In genomic region chr1:151843398-151843797, GRCh38 we compare ENCODE assay signal across 36 cellular contexts. TPM values are rescaled to one million over a fixed set of nuclear protein-coding genes. Genes with fewer than 3 reads are reported as not detected.
"Had no signal": no experiment of that assay in that cellular context is flagged by ENCODE, and none has a peak within 500 bp of the region (broad histone marks: within the 10 kb centered on the region; RNA-seq: fewer than 3 reads in every experiment).

No MANE protein-coding gene starts in this region.

- H3K9me3 Mint-ChIP-seq: activated CD4-positive, alpha-beta memory T cell treated with anti-CD3 and anti-CD28 coated beads, Interleukin-2, amount 10 ng/mL, durations not matched to agents 7 days and 5 days; activated CD4-positive, alpha-beta T cell treated with anti-CD3 and anti-CD28 coated beads, Interleukin-2, amount 10 ng/mL, durations not matched to agents 24 days and 14 days; activated naive CD4-positive, alpha-beta T cell treated with anti-CD3 and anti-CD28 coated beads, Interleukin-2, amount 50 U/mL, for 24 hours; activated naive CD8-positive, alpha-beta T cell treated with anti-CD3 and anti-CD28 coated beads, Interleukin-2, amount 50 U/mL, for 24 hours; activated T-cell treated with anti-CD3 and anti-CD28 coated beads, Interleukin-2, amount 50 U/mL, for 4 hours; activated T-helper 2 cell treated with anti-CD3 and anti-CD28 coated beads, Interferon-gamma antibody, Interleukin-2, Interleukin-4, amounts not matched to agents 10 μg/mL and 5 μg/mL and 100 μg/mL, durations not matched to agents 14 hours and 24 hours and 36 hours; effector memory CD8-positive, alpha-beta T cell; immature natural killer cell; mesothelial cell of epicardium; neural crest cell; stimulated activated effector memory CD8-positive, alpha-beta T cell treated with anti-CD3 and anti-CD28 coated beads, Interleukin-12 subunit alpha, Interleukin-12 subunit beta, amount 100 ng/mL, for 72 hours; stimulated activated naive CD8-positive, alpha-beta T cell treated with anti-CD3 and anti-CD28 coated beads, Interleukin-15, amount 100 ng/mL, for 72 hours; T-helper 2 cell treated with Interferon-gamma antibody and Interleukin-4, amounts not matched to agents 5 μg/mL and 100 μg/mL, for 36 hours; type B pancreatic cell had no signal

- H3K27ac ChIP-seq: heart left ventricle, pancreas, prostate gland, sigmoid colon, uterus had no signal

- H3K36me3 Mint-ChIP-seq: mesothelial cell of epicardium, type B pancreatic cell had no signal

- ATAC-seq: activated naive CD8-positive, alpha-beta T cell treated with anti-CD3 and anti-CD28 coated beads, Interleukin-2, amount 50 U/mL, for 24 hours; activated T-cell treated with anti-CD3 and anti-CD28 coated beads, Interleukin-2, amount 50 U/mL, for 4 hours; effector memory CD8-positive, alpha-beta T cell; heart left ventricle; left colon; naive thymus-derived CD4-positive, alpha-beta T cell; pancreas; stimulated activated effector memory CD8-positive, alpha-beta T cell treated with anti-CD3 and anti-CD28 coated beads, Interleukin-12 subunit alpha, Interleukin-12 subunit beta, amount 100 ng/mL, for 72 hours; stimulated activated naive CD8-positive, alpha-beta T cell treated with anti-CD3 and anti-CD28 coated beads, Interleukin-15, amount 100 ng/mL, for 72 hours had no signal

- H3K9me3 ChIP-seq: heart left ventricle, pancreas, prostate gland, sigmoid colon, uterus had no signal

- H3K27ac Mint-ChIP-seq: activated CD4-positive, alpha-beta memory T cell treated with anti-CD3 and anti-CD28 coated beads, Interleukin-2, amount 10 ng/mL, durations not matched to agents 7 days and 5 days; activated CD4-positive, alpha-beta T cell treated with anti-CD3 and anti-CD28 coated beads, Interleukin-2, amount 10 ng/mL, durations not matched to agents 24 days and 14 days; activated naive CD4-positive, alpha-beta T cell treated with anti-CD3 and anti-CD28 coated beads, Interleukin-2, amount 50 U/mL, for 24 hours; activated naive CD8-positive, alpha-beta T cell treated with anti-CD3 and anti-CD28 coated beads, Interleukin-2, amount 50 U/mL, for 24 hours; activated T-helper 2 cell treated with anti-CD3 and anti-CD28 coated beads, Interferon-gamma antibody, Interleukin-2, Interleukin-4, amounts not matched to agents 10 μg/mL and 5 μg/mL and 100 μg/mL, durations not matched to agents 14 hours and 24 hours and 36 hours; effector memory CD8-positive, alpha-beta T cell; immature natural killer cell; mesothelial cell of epicardium; naive thymus-derived CD4-positive, alpha-beta T cell; stimulated activated naive CD8-positive, alpha-beta T cell treated with anti-CD3 and anti-CD28 coated beads, Interleukin-15, amount 100 ng/mL, for 72 hours; T-helper 2 cell treated with Interferon-gamma antibody and Interleukin-4, amounts not matched to agents 5 μg/mL and 100 μg/mL, for 36 hours; type B pancreatic cell had no signal

- H3K4me3 ChIP-seq: heart left ventricle, pancreas, prostate gland, sigmoid colon, uterus had no signal

- H3K36me3 ChIP-seq: heart left ventricle, pancreas, prostate gland, sigmoid colon, uterus had no signal

- H3K27me3 Mint-ChIP-seq: activated CD4-positive, alpha-beta memory T cell treated with anti-CD3 and anti-CD28 coated beads, Interleukin-2, amount 10 ng/mL, durations not matched to agents 7 days and 5 days; activated CD4-positive, alpha-beta T cell treated with anti-CD3 and anti-CD28 coated beads, Interleukin-2, amount 10 ng/mL, durations not matched to agents 24 days and 14 days; activated naive CD4-positive, alpha-beta T cell treated with anti-CD3 and anti-CD28 coated beads, Interleukin-2, amount 50 U/mL, for 24 hours; activated naive CD8-positive, alpha-beta T cell treated with anti-CD3 and anti-CD28 coated beads, Interleukin-2, amount 50 U/mL, for 24 hours; effector memory CD8-positive, alpha-beta T cell; stimulated activated naive CD8-positive, alpha-beta T cell treated with anti-CD3 and anti-CD28 coated beads, Interleukin-15, amount 100 ng/mL, for 72 hours had no signal

- H3K4me3 Mint-ChIP-seq: activated CD4-positive, alpha-beta memory T cell treated with anti-CD3 and anti-CD28 coated beads, Interleukin-2, amount 10 ng/mL, durations not matched to agents 7 days and 5 days; activated CD4-positive, alpha-beta T cell treated with anti-CD3 and anti-CD28 coated beads, Interleukin-2, amount 10 ng/mL, durations not matched to agents 24 days and 14 days; activated naive CD4-positive, alpha-beta T cell treated with anti-CD3 and anti-CD28 coated beads, Interleukin-2, amount 50 U/mL, for 24 hours; activated naive CD8-positive, alpha-beta T cell treated with anti-CD3 and anti-CD28 coated beads, Interleukin-2, amount 50 U/mL, for 24 hours; activated T-cell treated with anti-CD3 and anti-CD28 coated beads, Interleukin-2, amount 50 U/mL, for 4 hours; effector memory CD8-positive, alpha-beta T cell; immature natural killer cell; mesothelial cell of epicardium; naive thymus-derived CD4-positive, alpha-beta T cell; neural crest cell; stimulated activated effector memory CD8-positive, alpha-beta T cell treated with anti-CD3 and anti-CD28 coated beads, Interleukin-12 subunit alpha, Interleukin-12 subunit beta, amount 100 ng/mL, for 72 hours; stimulated activated naive CD8-positive, alpha-beta T cell treated with anti-CD3 and anti-CD28 coated beads, Interleukin-15, amount 100 ng/mL, for 72 hours; T-helper 2 cell treated with Interferon-gamma antibody and Interleukin-4, amounts not matched to agents 5 μg/mL and 100 μg/mL, for 36 hours; type B pancreatic cell had no signal

- DNase-seq: activated CD4-positive, alpha-beta memory T cell treated with anti-CD3 and anti-CD28 coated beads, Interleukin-2, amount 10 ng/mL, durations not matched to agents 7 days and 5 days; activated CD4-positive, alpha-beta T cell treated with anti-CD3 and anti-CD28 coated beads, Interleukin-2, amount 10 ng/mL, durations not matched to agents 24 days and 14 days; activated CD4-positive, CD25-positive, alpha-beta regulatory T cell treated with anti-CD3 and anti-CD28 coated beads, Interleukin-2, amount 50 U/mL, for 72 hours; activated naive CD8-positive, alpha-beta T cell treated with anti-CD3 and anti-CD28 coated beads, Interleukin-2, amount 50 U/mL, for 24 hours; activated T-cell treated with anti-CD3 and anti-CD28 coated beads, Interleukin-2, amount 50 U/mL, for 4 hours; amygdala; caudate nucleus; cortex of kidney; effector memory CD8-positive, alpha-beta T cell; heart left ventricle; hypothalamus; immature natural killer cell; kidney; mammary epithelial cell; naive thymus-derived CD4-positive, alpha-beta T cell; nucleus accumbens; pancreas; sigmoid colon; small intestine; stimulated activated CD4-positive, alpha-beta T cell treated with anti-CD3 and anti-CD28 coated beads, Interleukin-4, amount 100 ng/mL, for 24 hours; stimulated activated naive CD8-positive, alpha-beta T cell treated with anti-CD3 and anti-CD28 coated beads, Interleukin-15, amount 100 ng/mL, for 72 hours; substantia nigra; uterus had no signal

- H3K27me3 ChIP-seq: pancreas had no signal

RNA-seq across cellular contexts. Expression of gene C2CD4D, which starts 3.8 kb away (rescaled TPM):
- total RNA-seq: chondrocyte, fibroblast of lung, fibroblast of villous mesenchyme, liver, sigmoid colon, uterus had no signal
- polyA plus RNA-seq: fibroblast of lung, heart left ventricle had no signal

RNA-seq across cellular contexts. Expression of gene THEM5, which starts 10.1 kb away (rescaled TPM):
- total RNA-seq: activated CD4-positive, alpha-beta memory T cell treated with anti-CD3 and anti-CD28 coated beads, Interleukin-2, amount 10 ng/mL, durations not matched to agents 7 days and 5 days; activated CD4-positive, alpha-beta T cell treated with anti-CD3 and anti-CD28 coated beads, Interleukin-2, amount 10 ng/mL, durations not matched to agents 24 days and 14 days; activated T-cell treated with anti-CD3 and anti-CD28 coated beads, Interleukin-2, amount 50 U/mL, for 4 hours; activated T-helper 2 cell treated with anti-CD3 and anti-CD28 coated beads, Interferon-gamma antibody, Interleukin-2, Interleukin-4, amounts not matched to agents 10 μg/mL and 5 μg/mL and 100 μg/mL, durations not matched to agents 14 hours and 24 hours and 36 hours; chondrocyte; fibroblast of lung; fibroblast of villous mesenchyme; kidney; left colon; mammary epithelial cell; mesothelial cell of epicardium; naive thymus-derived CD4-positive, alpha-beta T cell; neural crest cell; prostate gland; sigmoid colon; uterus had no signal
- polyA plus RNA-seq: fibroblast of lung; heart left ventricle; liver; mammary epithelial cell; naive thymus-derived CD4-positive, alpha-beta T cell; pancreas; sigmoid colon; small intestine had no signal

RNA-seq across cellular contexts. Expression of gene RORC, which starts 11.8 kb away (rescaled TPM):
- total RNA-seq: chondrocyte, fibroblast of villous mesenchyme, mesothelial cell of epicardium had no signal
- polyA plus RNA-seq: fibroblast of lung had no signal

RNA-seq across cellular contexts. Expression of gene LINGO4, which starts 38.2 kb away (rescaled TPM):
- total RNA-seq: activated CD4-positive, alpha-beta T cell treated with anti-CD3 and anti-CD28 coated beads, Interleukin-2, amount 10 ng/mL, durations not matched to agents 24 days and 14 days; activated T-helper 2 cell treated with anti-CD3 and anti-CD28 coated beads, Interferon-gamma antibody, Interleukin-2, Interleukin-4, amounts not matched to agents 10 μg/mL and 5 μg/mL and 100 μg/mL, durations not matched to agents 14 hours and 24 hours and 36 hours; chondrocyte; fibroblast of lung; fibroblast of villous mesenchyme; mammary epithelial cell; mesothelial cell of epicardium; neural crest cell had no signal
- polyA plus RNA-seq: fibroblast of lung; mammary epithelial cell; naive thymus-derived CD4-positive, alpha-beta T cell had no signal
